ENCODE assay signal across 9 cellular contexts in genomic region chr9:87479801-87480201, GRCh38. TPM values are rescaled to one million over a fixed set of nuclear protein-coding genes. Genes with fewer than 3 reads are reported as not detected.
DNase-seq lines count a peak whose midpoint lies in the region; ATAC-seq lines count a peak whose summit lies in the region.
"Had no signal": no experiment of that assay in that cellular context is flagged by ENCODE, and none has a peak within 500 bp of the region (broad histone marks: within the 10 kb centered on the region; RNA-seq: fewer than 3 reads in every experiment).

No MANE protein-coding gene starts in this region.

- H3K9me3 ChIP-seq in naive thymus-derived CD4-positive, alpha-beta T cell (ENCODE audit: control insufficient read depth in 2 of 3, low read length in 3 of 3) = no peaks in the 10 kb centered on the region

- no peaks in the 10 kb centered on the region for H3K9me3 Mint-ChIP-seq in naive thymus-derived CD4-positive, alpha-beta T cell

- CTCF ChIA-PET in naive thymus-derived CD4-positive, alpha-beta T cell (lab: Charles Lee) = interaction anchor here (1.2 kb wide), 1 partner anchor 10 kb away, joined by 4 read pairs; no protein-coding TSS in a partner anchor

- peak; percentile 65 for ATAC-seq in Right ventricle myocardium inferior
- peak; percentile 98 for ATAC-seq in HG02981 (IDR thresholded peaks at IDR 0.05; ENCODE audit: unreplicated experiment)
- peak; percentile 89 for ATAC-seq in naive thymus-derived CD4-positive, alpha-beta T cell
- no peak for ATAC-seq in esophagus mucosa

- no peak overlapping the region for H3K27ac Mint-ChIP-seq in naive thymus-derived CD4-positive, alpha-beta T cell

- peak overlapping the region in 2 of 10 donors; percentile 3 to 9 for H3K4me3 Mint-ChIP-seq in naive thymus-derived CD4-positive, alpha-beta T cell
- H3K4me3 Mint-ChIP-seq: CD4-positive, CD25-positive, alpha-beta regulatory T cell had no signal

- POLR2A ChIA-PET in naive thymus-derived CD4-positive, alpha-beta T cell (lab: Charles Lee) = no interaction called here

- H3K4me1 ChIP-seq in naive thymus-derived CD4-positive, alpha-beta T cell (ENCODE audit: control insufficient read depth in 2 of 2, insufficient read depth in 2 of 2, low read length in 2 of 2) = no peaks in the 10 kb centered on the region

- H3K27ac ChIP-seq in naive thymus-derived CD4-positive, alpha-beta T cell (ENCODE audit: low read depth, low read length) = no peak overlapping the region

- no peaks in the 10 kb centered on the region for H3K27me3 ChIP-seq in naive thymus-derived CD4-positive, alpha-beta T cell (ENCODE audit: control insufficient read depth in 2 of 2, insufficient read depth in 2 of 2, low read length in 2 of 2)

- peaks cover 0 to 2% (median 0%) of the 10 kb centered on the region in 5 donors for H3K27me3 Mint-ChIP-seq in naive thymus-derived CD4-positive, alpha-beta T cell
- H3K27me3 Mint-ChIP-seq: CD4-positive, CD25-positive, alpha-beta regulatory T cell had no signal

- H3K36me3 Mint-ChIP-seq in naive thymus-derived CD4-positive, alpha-beta T cell = no peaks in the 10 kb centered on the region
- H3K36me3 Mint-ChIP-seq: CD4-positive, CD25-positive, alpha-beta regulatory T cell had no signal

- no peak for DNase-seq in Right ventricle myocardium inferior (ENCODE audit: missing footprints)
- no peak for DNase-seq in cardiac septum (ENCODE audit: low spot score)
- peak; percentile 72 for DNase-seq in SIG-M5 (lab: John Stamatoyannopoulos, UW)
- no peak for DNase-seq in naive thymus-derived CD4-positive, alpha-beta T cell
- no peak for DNase-seq in NCI-H1048 (lab: John Stamatoyannopoulos, UW)
- DNase-seq in cerebellar cortex (ENCODE audit: low spot score) = no peak
- DNase-seq: CD4-positive, CD25-positive, alpha-beta regulatory T cell had no signal

- intact Hi-C loops in Right ventricle myocardium inferior (cut with DNase I) (no loop called here), cardiac septum (cut with DNase I) (no loop called here)
- intact Hi-C loops in naive thymus-derived CD4-positive, alpha-beta T cell (cut with micrococcal nuclease) = no loop called here

- no peaks in the 10 kb centered on the region for H3K36me3 ChIP-seq in naive thymus-derived CD4-positive, alpha-beta T cell (ENCODE audit: control insufficient read depth in 2 of 3, insufficient read depth in 3 of 3, low read length in 3 of 3)

- H3K4me1 Mint-ChIP-seq in naive thymus-derived CD4-positive, alpha-beta T cell = peaks cover 0 to 10% (median 6%) of the 10 kb centered on the region in 7 donors
- H3K4me1 Mint-ChIP-seq: CD4-positive, CD25-positive, alpha-beta regulatory T cell had no signal

- no peak overlapping the region for H3K4me3 ChIP-seq in naive thymus-derived CD4-positive, alpha-beta T cell (ENCODE audit: low read length)

RNA-seq across cellular contexts. Expression of gene DAPK1, which starts 17.9 kb away (rescaled TPM):
- total RNA-seq in Right ventricle myocardium inferior (6.3 TPM), cardiac septum (2.9 TPM), esophagus mucosa (5.4 TPM)
- 10 to 100 TPM in 1 of 5 experiments, 1 to 10 TPM in 3, under 1 TPM in 1; 0.82 to 44.8 (median 3.4) TPM for total RNA-seq in naive thymus-derived CD4-positive, alpha-beta T cell
- under 1 TPM; 0.20 to 0.48 TPM for polyA plus RNA-seq in naive thymus-derived CD4-positive, alpha-beta T cell
